8 cellular contexts compared by ENCODE assay signal in the genomic region with DNA sequence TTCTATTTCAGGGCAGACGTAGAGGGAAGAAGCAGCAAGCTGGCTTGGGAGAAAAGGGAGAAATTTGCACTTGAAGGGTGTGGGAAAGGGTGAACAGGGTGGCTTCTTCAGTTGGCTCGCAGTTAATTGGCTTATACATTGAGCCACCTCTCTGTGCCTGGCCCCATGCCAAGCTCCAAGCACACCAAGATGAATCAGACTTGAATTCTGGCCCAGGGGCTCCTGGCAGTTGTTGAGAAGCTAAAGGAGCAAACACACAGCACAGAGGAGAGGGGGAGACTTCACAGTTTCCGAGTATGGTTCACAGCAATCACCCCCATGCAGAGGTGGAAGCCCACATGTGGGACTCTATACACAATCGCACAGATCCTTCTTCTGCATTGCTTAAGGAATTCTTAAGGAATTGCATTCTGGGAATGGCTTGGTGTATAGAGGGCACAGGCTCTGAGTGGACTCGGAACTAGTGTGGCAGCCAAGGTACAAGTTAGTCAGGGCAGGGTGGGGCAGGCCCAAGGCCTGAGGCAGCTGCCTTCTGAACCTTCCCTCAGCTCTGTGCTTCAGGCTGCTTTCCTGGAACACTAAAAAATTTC. TPM values are rescaled to one million over a fixed set of nuclear protein-coding genes. Genes with fewer than 3 reads are reported as not detected.
DNase-seq lines count a peak whose midpoint lies in the region; ATAC-seq, FAIRE-seq and TF ChIP-seq lines count a peak whose summit lies in the region.

No MANE protein-coding gene starts in this region.

- WGBS in lung, 2 donors: 1% methylated on average over 5 of the region's 5 CpGs

- H3K27ac ChIP-seq in lung (ENCODE audit: low read depth in 1 of 2, low read length in 1 of 2): peak overlapping the region; percentile 99 to 100

- peak; percentile 50 for ATAC-seq in lung (ENCODE audit: insufficient read depth, low FRiP score)
- no peak for ATAC-seq in GM19395 (IDR thresholded peaks at IDR 0.05; ENCODE audit: unreplicated experiment)

- H3K4me1 ChIP-seq in lung (ENCODE audit: control insufficient read depth in 2 of 2, insufficient read depth in 2 of 2, low read length in 2 of 2): peaks cover 18 to 26% of the 10 kb centered on the region in 2 donors

- FAIRE-seq in GM18507 (lab: Jason Lieb, UNC): peak; percentile 70

- H3K9me3 ChIP-seq in lung (ENCODE audit: control insufficient read depth in 2 of 2, insufficient read depth in 1 of 2, low read length in 1 of 2): no peaks in the 10 kb centered on the region

- H3K27me3 ChIP-seq in lung (ENCODE audit: control insufficient read depth, insufficient read depth): no peaks in the 10 kb centered on the region

- DNase-seq in GM18507 (ENCODE audit: extremely low spot score, insufficient read length, low read depth) (no peak), NCI-H460 (ENCODE audit: extremely low read depth, low read depth) (peak; percentile 83), dermis blood vessel endothelial cell (peak; percentile 95), lung (ENCODE audit: low spot score) (peak; percentile 89), NCI-H1694 treated with DMSO at 0.1 percent for 48 hours (lab: John Stamatoyannopoulos, UW) (no peak)
- DNase-seq in activated CD4-positive, alpha-beta T cell treated with anti-CD3 and anti-CD28 coated beads, Interleukin-2, amount 50 U/mL, for 1 hour: peak; percentile 69
- DNase-seq in stimulated activated CD4-positive, alpha-beta T cell treated with anti-CD3 and anti-CD28 coated beads, Interleukin-4, amount 100 ng/mL, for 24 hours: peak; percentile 83

- no peak for TF ChIP-seq CTCF in lung (IDR thresholded peaks at IDR 0.05; ENCODE audit: control extremely low read depth, extremely low read depth)

- H3K36me3 ChIP-seq in lung (ENCODE audit: control insufficient read depth in 2 of 2, insufficient read depth in 2 of 2, low read length in 2 of 2): peaks cover 0 to under 1% of the 10 kb centered on the region in 2 donors

- H3K4me3 ChIP-seq in lung: peak overlapping the region; percentile 100

RNA-seq across cellular contexts. Expression of a gene that starts 1.5 kb away (rescaled TPM):
- 89.7 and 102 TPM in 2 replicates for total RNA-seq in NCI-H460 (2014; rRNA removed; shearing (Covaris generic))
- polyA plus RNA-seq in NCI-H460 (2014; cell fraction: nucleus; rRNA removed): 18.1 and 41.5 TPM in 2 replicates
- 90.4 and 109 TPM in 2 replicates for total RNA-seq in dermis blood vessel endothelial cell
- 100 to 1,000 TPM; 105 to 132 TPM for total RNA-seq in lung
- polyA plus RNA-seq in lung: 100 to 1,000 TPM; 116 to 126 TPM

RNA-seq across cellular contexts. Expression of a gene that starts 6.1 kb away (rescaled TPM):
- 60.2 and 61.7 TPM in 2 replicates for total RNA-seq in NCI-H460 (2014; rRNA removed; shearing (Covaris generic))
- polyA plus RNA-seq in NCI-H460 (2014; cell fraction: nucleus; rRNA removed): 58.9 and 62.9 TPM in 2 replicates
- 67.5 and 74.2 TPM in 2 replicates for total RNA-seq in dermis blood vessel endothelial cell
- total RNA-seq in lung: 100 to 1,000 TPM in 1 of 2 donors, 10 to 100 TPM in 1; 53.4 to 107 TPM
- polyA plus RNA-seq in lung: 10 to 100 TPM; 41.2 to 44.8 TPM

RNA-seq across cellular contexts. Expression of a gene that starts 34.1 kb away (rescaled TPM):
- total RNA-seq in NCI-H460 (2014; rRNA removed; shearing (Covaris generic)): 14.8 and 16.8 TPM in 2 replicates
- polyA plus RNA-seq in NCI-H460 (2014; cell fraction: nucleus; rRNA removed): 5.0 and 10.8 TPM in 2 replicates
- total RNA-seq in dermis blood vessel endothelial cell (37.7 and 37.8 TPM in 2 replicates), lung (10 to 100 TPM; 35.7 to 84.3 TPM)
- 10 to 100 TPM in 1 of 2 donors, 1 to 10 TPM in 1; 9.6 to 16.6 TPM for polyA plus RNA-seq in lung

RNA-seq across cellular contexts. Expression of a gene that starts 36.2 kb away (rescaled TPM):
- total RNA-seq in NCI-H460 (2014; rRNA removed; shearing (Covaris generic)): 0.84 and 1.1 TPM in 2 replicates
- polyA plus RNA-seq in NCI-H460 (2014; cell fraction: nucleus; rRNA removed): 0.17 TPM in 1 of 2 replicates, not detected in the other
- total RNA-seq in dermis blood vessel endothelial cell (not detected in 2 replicates), lung (under 1 TPM; 0.11 to 0.12 TPM)
- under 1 TPM; 0.08 to 0.14 TPM for polyA plus RNA-seq in lung

Comparison
In these comparisons a context has a peak if more than half of its experiments do, and no peak if none do; other contexts are left out.
1. DNase-seq: peak in NCI-H460 (single experiment), activated CD4-positive, alpha-beta T cell treated with anti-CD3 and anti-CD28 coated beads, Interleukin-2, amount 50 U/mL, for 1 hour (single experiment), dermis blood vessel endothelial cell (single experiment), lung (single experiment) and stimulated activated CD4-positive, alpha-beta T cell treated with anti-CD3 and anti-CD28 coated beads, Interleukin-4, amount 100 ng/mL, for 24 hours (single experiment); none in GM18507 (single experiment) and NCI-H1694 treated with DMSO at 0.1 percent for 48 hours (single experiment).